Comparison of ENCODE assay signal across 8 cellular contexts in the genomic region with DNA sequence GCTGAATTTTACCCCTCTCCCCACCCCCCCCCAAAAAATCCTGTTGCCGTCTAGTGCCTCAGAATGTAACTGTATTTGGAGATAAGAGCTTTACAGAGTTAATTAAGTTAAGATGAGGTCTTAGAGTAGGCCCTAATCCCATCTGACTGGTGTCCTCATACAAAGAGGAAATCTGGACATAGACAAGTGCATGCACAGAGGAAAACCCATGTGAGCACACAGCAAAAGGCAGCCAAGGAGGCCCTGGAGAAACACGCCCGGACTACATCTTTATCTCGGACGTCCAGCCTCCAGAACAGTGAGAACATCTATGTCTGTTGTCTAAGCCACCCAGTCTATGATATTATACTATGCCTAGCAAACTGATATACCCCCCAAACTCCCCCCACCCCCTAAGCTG.
A peak's percentile ranks its signal among the peaks of the same experiment; 100 is the strongest.
DNase-seq lines count a peak whose midpoint lies in the region; ATAC-seq and TF ChIP-seq lines count a peak whose summit lies in the region.

No MANE protein-coding gene starts in this region.

- H3K36me3 ChIP-seq in DND-41 (ENCODE audit: insufficient read depth, low read length): no peaks in the 10 kb centered on the region
- no peaks in the 10 kb centered on the region for H3K36me3 ChIP-seq in SK-N-MC (ENCODE audit: insufficient read depth, low read length)
- H3K36me3 ChIP-seq in cardiac muscle cell: no peaks in the 10 kb centered on the region
- H3K36me3 ChIP-seq in ovary: no peaks in the 10 kb centered on the region

- TF ChIP-seq POLR2A in ovary (IDR thresholded peaks at IDR 0.05): no peak

- intact Hi-C loops in ovary (cut with DNase I): loop anchor here in 3 of 4 donors (5.0 to 10.0 kb wide), 6 partner anchors 259 to 931 kb away; a partner anchor contains a TSS

- peak overlapping the region; percentile 77; the same call in 1 of the 2 replicates for H2AFZ ChIP-seq in DND-41 (ENCODE audit: low read depth, low read length)

- TF ChIP-seq CTCF in DND-41 (IDR thresholded peaks at IDR 0.05; ENCODE audit: borderline replicate concordance, extremely low read depth, low read length, poor library complexity, severe bottlenecking) (no peak), cardiac muscle cell (IDR thresholded peaks at IDR 0.05; ENCODE audit: low read depth, low read length) (no peak), ovary (IDR thresholded peaks at IDR 0.05) (no peak)

- TF ChIP-seq EP300 in ovary (IDR thresholded peaks at IDR 0.05): no peak

- 47 to 73% (median 61%) methylated on average over 5 of the region's 5 CpGs for WGBS in ovary, 3 donors

- H3K9ac ChIP-seq in DND-41 (ENCODE audit: low read depth, low read length): no peak overlapping the region; the same call in 1 of the 2 replicates
- H3K9ac ChIP-seq in SK-N-MC (ENCODE audit: insufficient read length): no peak overlapping the region

- H3K9me3 ChIP-seq in DND-41 (ENCODE audit: insufficient read depth, low read length, severe bottlenecking) (no peaks in the 10 kb centered on the region), SK-N-MC (ENCODE audit: low read depth, low read length) (no peaks in the 10 kb centered on the region), cardiac muscle cell (ENCODE audit: low read depth) (no peaks in the 10 kb centered on the region), ovary (no peaks in the 10 kb centered on the region)

- H3K79me2 ChIP-seq in DND-41 (ENCODE audit: insufficient read depth, low read length): no peaks in the 10 kb centered on the region

- H3K4me2 ChIP-seq in DND-41 (ENCODE audit: insufficient read depth, low read length): peak overlapping the region; percentile 60; the same call in 1 of the 2 replicates

- H3K4me1 ChIP-seq in DND-41 (ENCODE audit: insufficient read depth, low read length) (peaks cover 33% of the 10 kb centered on the region), cardiac muscle cell (ENCODE audit: low read depth) (peaks cover 28% of the 10 kb centered on the region), ovary (ENCODE audit: insufficient read depth) (peaks cover 2% of the 10 kb centered on the region)

- no peak for DNase-seq in DND-41
- DNase-seq in SK-N-MC (ENCODE audit: low read depth, low spot score): no peak
- DNase-seq in cardiac muscle cell (ENCODE audit: low read depth in 1 of 2, low spot score in 1 of 2): no peak
- peak; percentile 47 for DNase-seq in retina
- DNase-seq in NCI-H2196 treated with DMSO at 0.1 percent for 48 hours (lab: John Stamatoyannopoulos, UW; ENCODE audit: unreplicated experiment): no peak
- DNase-seq in NCI-H510A treated with DMSO at 0.1 percent for 48 hours (lab: John Stamatoyannopoulos, UW): no peak
- no peak for DNase-seq in amygdala (lab: John Stamatoyannopoulos, UW)
- DNase-seq in ovary: no peak

- H3K27ac ChIP-seq in DND-41 (ENCODE audit: low read length) (0 out of 2 replicates have a peak overlapping the region, but pooled peaks have one; percentile 39), SK-N-MC (peak overlapping the region; percentile 72), cardiac muscle cell (peak overlapping the region; percentile 48), ovary (peak overlapping the region in 1 of 2 donors; percentile 27)

- H3K4me3 ChIP-seq in DND-41 (ENCODE audit: low read depth in 1 of 2, low read length in 2 of 2): no peak overlapping the region
- peak overlapping the region; percentile 62 for H3K4me3 ChIP-seq in SK-N-MC
- no peak overlapping the region for H3K4me3 ChIP-seq in cardiac muscle cell
- H3K4me3 ChIP-seq in ovary: no peak overlapping the region

- no peaks in the 10 kb centered on the region for H4K20me1 ChIP-seq in DND-41 (ENCODE audit: insufficient read depth, low read length)

- H3K27me3 ChIP-seq in DND-41 (ENCODE audit: insufficient read depth, low read length, poor library complexity): no peaks in the 10 kb centered on the region
- H3K27me3 ChIP-seq in cardiac muscle cell: no peaks in the 10 kb centered on the region
- no peaks in the 10 kb centered on the region for H3K27me3 ChIP-seq in ovary

- ATAC-seq in DND-41 (ENCODE audit: insufficient read depth, low read depth): no peak
